Comparison of ENCODE assay signal across 7 cellular contexts in the genomic region with DNA sequence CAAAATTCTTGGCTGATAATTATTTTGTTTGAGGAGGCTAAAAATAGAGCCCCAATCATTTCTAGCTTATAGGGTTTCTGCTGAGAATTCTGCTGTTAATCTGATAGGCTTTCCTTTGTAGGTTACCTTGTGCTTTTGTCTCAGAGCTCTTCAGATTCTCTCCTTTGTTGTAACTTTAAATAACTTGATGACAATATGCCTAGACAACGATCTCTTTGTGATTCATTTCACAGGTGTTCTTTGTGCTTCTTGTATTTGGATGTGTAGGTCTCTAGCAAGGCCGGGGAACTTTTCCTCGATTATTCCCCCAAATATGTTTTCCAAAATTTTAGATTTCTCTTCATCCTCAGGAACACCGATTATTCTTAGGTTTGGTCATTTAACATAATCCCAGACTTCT.
"Had no signal": no experiment of that assay in that cellular context is flagged by ENCODE, and none has a peak within 500 bp of the region (broad histone marks: within the 10 kb centered on the region; RNA-seq: fewer than 3 reads in every experiment).

No MANE protein-coding gene starts in this region.

- H3K36me3 Mint-ChIP-seq: IgD-negative memory B cell had no signal

- H3K9me3 ChIP-seq: HAP-1 had no signal

- H3K27me3 Mint-ChIP-seq: IgD-negative memory B cell had no signal

- H3K27ac ChIP-seq: HL-60 had no signal

- H3K4me3 ChIP-seq: HAP-1 had no signal

- H3K36me3 ChIP-seq: HAP-1 had no signal

- H3K4me1 ChIP-seq: HAP-1 had no signal

- H3K4me1 Mint-ChIP-seq: IgD-negative memory B cell had no signal

- DNase-seq: GOT3, H7, KBM-7 had no signal

- H3K4me3 Mint-ChIP-seq: IgD-negative memory B cell had no signal

- ATAC-seq: HepG2 had no signal
